Comparison of ENCODE assay signal across 14 cellular contexts in genomic region chr11:2518112-2518982, GRCh38.
DNase-seq lines count a peak whose midpoint lies in the region; ATAC-seq and TF ChIP-seq lines count a peak whose summit lies in the region.
"Had no signal": no experiment of that assay in that cellular context is flagged by ENCODE, and none has a peak within 500 bp of the region (broad histone marks: within the 10 kb centered on the region; RNA-seq: fewer than 3 reads in every experiment).

No MANE protein-coding gene starts in this region.

- no peaks in the 10 kb centered on the region for H3K27me3 ChIP-seq in colonic mucosa
- no peaks in the 10 kb centered on the region for H3K27me3 ChIP-seq in transverse colon
- H3K27me3 ChIP-seq: testis had no signal

- H3K9me3 ChIP-seq in colonic mucosa (no peaks in the 10 kb centered on the region), transverse colon (no peaks in the 10 kb centered on the region)
- H3K9me3 ChIP-seq: Caco-2, SJSA1, testis had no signal

- no peaks in the 10 kb centered on the region for H3K9me3 Mint-ChIP-seq in stimulated activated memory B cell treated with anti-CD40 and anti-IgM and Interleukin-4, amounts not matched to agents 10 μg/mL and 1 μg/mL and 100 μg/mL, for 72 hours

- no peak for TF ChIP-seq EP300 in transverse colon (IDR thresholded peaks at IDR 0.05; ENCODE audit: low read depth)

- no peak overlapping the region for H3K27ac Mint-ChIP-seq in stimulated activated memory B cell treated with anti-CD40 and anti-IgM and Interleukin-4, amounts not matched to agents 10 μg/mL and 1 μg/mL and 100 μg/mL, for 72 hours

- WGBS in transverse colon (ENCODE audit: low coverage in 1 of 2), 2 donors = 92% methylated on average over 24 of the region's 24 CpGs; no CpG with 5 or more reads in 1 of the 2 donors

- ATAC-seq in stimulated activated memory B cell treated with anti-CD40 and anti-IgM and Interleukin-4, amounts not matched to agents 10 μg/mL and 1 μg/mL and 100 μg/mL, for 72 hours = no peak

- no peak for TF ChIP-seq POLR2A in transverse colon (IDR thresholded peaks at IDR 0.05)

- no peak overlapping the region for H3K4me3 Mint-ChIP-seq in stimulated activated memory B cell treated with anti-CD40 and anti-IgM and Interleukin-4, amounts not matched to agents 10 μg/mL and 1 μg/mL and 100 μg/mL, for 72 hours

- H3K4me3 ChIP-seq in colonic mucosa (no peak overlapping the region), transverse colon (no peak overlapping the region)
- H3K4me3 ChIP-seq: SJSA1, testis had no signal

- no peaks in the 10 kb centered on the region for H3K27me3 Mint-ChIP-seq in stimulated activated memory B cell treated with anti-CD40 and anti-IgM and Interleukin-4, amounts not matched to agents 10 μg/mL and 1 μg/mL and 100 μg/mL, for 72 hours

- no peaks in the 10 kb centered on the region for H3K36me3 Mint-ChIP-seq in stimulated activated memory B cell treated with anti-CD40 and anti-IgM and Interleukin-4, amounts not matched to agents 10 μg/mL and 1 μg/mL and 100 μg/mL, for 72 hours

- H3K9ac ChIP-seq in colonic mucosa (ENCODE audit: low read depth in 2 of 2, low read length in 2 of 2) = no peak overlapping the region

- intact Hi-C loops in colonic mucosa (cut with DNase I) = no loop called here
- intact Hi-C loops in transverse colon (cut with DNase I; ENCODE audit: low total_unique reads) = no loop called here

- peaks cover 1% of the 10 kb centered on the region for H3K4me1 Mint-ChIP-seq in stimulated activated memory B cell treated with anti-CD40 and anti-IgM and Interleukin-4, amounts not matched to agents 10 μg/mL and 1 μg/mL and 100 μg/mL, for 72 hours

- no peaks in the 10 kb centered on the region for H3K4me1 ChIP-seq in colonic mucosa
- no peaks in the 10 kb centered on the region for H3K4me1 ChIP-seq in transverse colon
- H3K4me1 ChIP-seq: SJSA1, testis had no signal

- DNase-seq in activated effector memory CD4-positive, alpha-beta T cell treated with anti-CD3 and anti-CD28 coated beads, Interleukin-2, amount 50 U/mL, for 16 hours = peak; percentile 54
- no peak for DNase-seq in activated effector memory CD4-positive, alpha-beta T cell treated with Interleukin-2 at 50 U/mL for 16 hours
- DNase-seq in colonic mucosa (peak; percentile 13), mucosa of gallbladder (ENCODE audit: low spot score) (peak; percentile 7), transverse colon (peak; percentile 6), NCI-H526 (lab: John Stamatoyannopoulos, UW) (no peak), NCI-H1417 (lab: John Stamatoyannopoulos, UW) (no peak)
- DNase-seq: ACHN; effector CD8-positive, alpha-beta T cell; foreskin fibroblast; testis had no signal

- H3K27ac ChIP-seq in colonic mucosa (no peak overlapping the region), transverse colon (no peak overlapping the region)
- H3K27ac ChIP-seq: SJSA1, testis had no signal

- H3K36me3 ChIP-seq in colonic mucosa (no peaks in the 10 kb centered on the region), transverse colon (no peaks in the 10 kb centered on the region)
- H3K36me3 ChIP-seq: SJSA1 had no signal

- in situ Hi-C loops in transverse colon (cut with MboI; ENCODE audit: low pct_ligation_motif_present in 1 of 4, low pct_unique_long_range_greater_than_20kb in 1 of 4, low sequenced_read_pairs in 3 of 4) = no loop called here

- no peak for TF ChIP-seq CTCF in colonic mucosa (IDR thresholded peaks at IDR 0.05)
- no peak for TF ChIP-seq CTCF in transverse colon (IDR thresholded peaks at IDR 0.05)

Comparison
In these comparisons a context has a peak if more than half of its experiments do, and no peak if none do; other contexts are left out.
1. DNase-seq: peak in activated effector memory CD4-positive, alpha-beta T cell treated with anti-CD3 and anti-CD28 coated beads, Interleukin-2, amount 50 U/mL, for 16 hours (single experiment), colonic mucosa (single experiment), mucosa of gallbladder (single experiment) and transverse colon (single experiment); none in activated effector memory CD4-positive, alpha-beta T cell treated with Interleukin-2 at 50 U/mL for 16 hours (single experiment), NCI-H526 (0 of 2) and NCI-H1417 (0 of 3).